ENCODE assay signal across 17 cellular contexts in genomic region chr11:123052884-123053721, GRCh38. TPM values are rescaled to one million over a fixed set of nuclear protein-coding genes. Genes with fewer than 3 reads are reported as not detected.
A peak's percentile ranks its signal among the peaks of the same experiment; 100 is the strongest.
DNase-seq lines count a peak whose midpoint lies in the region; ATAC-seq and TF ChIP-seq lines count a peak whose summit lies in the region.
"Had no signal": no experiment of that assay in that cellular context is flagged by ENCODE, and none has a peak within 500 bp of the region (broad histone marks: within the 10 kb centered on the region; RNA-seq: fewer than 3 reads in every experiment).

No MANE protein-coding gene starts in this region.

- TF ChIP-seq CTCF in MCF 10A (IDR thresholded peaks at IDR 0.05; ENCODE audit: unreplicated experiment) (no peak), mammary epithelial cell (conservative IDR thresholded peaks at IDR 0.05 in 1 of 2, IDR thresholded peaks at IDR 0.05 in 1 of 2; ENCODE audit: extremely low read depth in 1 of 2, insufficient read depth in 1 of 2, low read depth in 1 of 2, low read length in 2 of 2) (no peak)

- no peak overlapping the region for H3K27ac ChIP-seq in mammary epithelial cell (ENCODE audit: insufficient read depth, low read depth, low read length)
- H3K27ac ChIP-seq: adrenal gland, GM23248 had no signal

- H3K27me3 ChIP-seq in mammary epithelial cell (ENCODE audit: insufficient read depth, low read length): no peaks in the 10 kb centered on the region
- H3K27me3 ChIP-seq: adrenal gland had no signal

- H3K4me3 Mint-ChIP-seq in MCF 10A (ENCODE audit: unreplicated experiment): no peak overlapping the region
- no peak overlapping the region for H3K4me3 Mint-ChIP-seq in activated naive CD8-positive, alpha-beta T cell treated with anti-CD3 and anti-CD28 coated beads, Interleukin-2, amount 50 U/mL, for 24 hours
- H3K4me3 Mint-ChIP-seq: activated CD8-positive, alpha-beta memory T cell treated with anti-CD3 and anti-CD28 coated beads, Interleukin-2, amount 10 ng/mL, durations not matched to agents 7 days and 5 days; mesothelial cell of epicardium; stimulated activated memory B cell treated with anti-CD40 and anti-IgM and Interleukin-4, amounts not matched to agents 10 μg/mL and 1 μg/mL and 100 μg/mL, for 72 hours had no signal

- H4K20me1 ChIP-seq in mammary epithelial cell (ENCODE audit: insufficient read depth, low read length): peaks cover 27% of the 10 kb centered on the region

- peaks cover 15% of the 10 kb centered on the region for H3K79me2 ChIP-seq in mammary epithelial cell (ENCODE audit: insufficient read depth, low read length)

- no peak overlapping the region for H3K27ac Mint-ChIP-seq in MCF 10A (ENCODE audit: low read depth, unreplicated experiment)
- H3K27ac Mint-ChIP-seq in activated naive CD8-positive, alpha-beta T cell treated with anti-CD3 and anti-CD28 coated beads, Interleukin-2, amount 50 U/mL, for 24 hours: peak overlapping the region; percentile 69
- H3K27ac Mint-ChIP-seq: activated CD8-positive, alpha-beta memory T cell treated with anti-CD3 and anti-CD28 coated beads, Interleukin-2, amount 10 ng/mL, durations not matched to agents 7 days and 5 days; mesothelial cell of epicardium; stimulated activated memory B cell treated with anti-CD40 and anti-IgM and Interleukin-4, amounts not matched to agents 10 μg/mL and 1 μg/mL and 100 μg/mL, for 72 hours had no signal

- WGBS in mammary epithelial cell (ENCODE audit: low coverage, missing lambda C conversion rate): 73% methylated on average over 5 of the region's 5 CpGs

- peaks cover 5% of the 10 kb centered on the region for H3K4me1 ChIP-seq in mammary epithelial cell (ENCODE audit: insufficient read depth, low read length)

- H3K27me3 Mint-ChIP-seq in MCF 10A (ENCODE audit: insufficient read depth, unreplicated experiment): no peaks in the 10 kb centered on the region
- H3K27me3 Mint-ChIP-seq in activated naive CD8-positive, alpha-beta T cell treated with anti-CD3 and anti-CD28 coated beads, Interleukin-2, amount 50 U/mL, for 24 hours: no peaks in the 10 kb centered on the region
- H3K27me3 Mint-ChIP-seq: activated CD8-positive, alpha-beta memory T cell treated with anti-CD3 and anti-CD28 coated beads, Interleukin-2, amount 10 ng/mL, durations not matched to agents 7 days and 5 days; stimulated activated memory B cell treated with anti-CD40 and anti-IgM and Interleukin-4, amounts not matched to agents 10 μg/mL and 1 μg/mL and 100 μg/mL, for 72 hours had no signal

- CTCF ChIA-PET in MCF 10A (lab: Yijun Ruan, JAX): interaction anchor here (0.8 to 6.8 kb wide), 18 partner anchors 9 to 456 kb away, joined by 3 to 104 read pairs (median 4); no protein-coding TSS in a partner anchor
- CTCF ChIA-PET in mammary epithelial cell (lab: Charles Lee; ENCODE audit: low non-redundant PET): interaction anchor here (0.7 to 1.4 kb wide), 3 partner anchors 9 to 32 kb away, joined by 3 to 8 read pairs (median 5); no protein-coding TSS in a partner anchor

- H3K9me3 Mint-ChIP-seq in MCF 10A (ENCODE audit: unreplicated experiment): no peaks in the 10 kb centered on the region
- H3K9me3 Mint-ChIP-seq in activated naive CD8-positive, alpha-beta T cell treated with anti-CD3 and anti-CD28 coated beads, Interleukin-2, amount 50 U/mL, for 24 hours: no peaks in the 10 kb centered on the region
- H3K9me3 Mint-ChIP-seq: mesothelial cell of epicardium; stimulated activated memory B cell treated with anti-CD40 and anti-IgM and Interleukin-4, amounts not matched to agents 10 μg/mL and 1 μg/mL and 100 μg/mL, for 72 hours had no signal

- in situ Hi-C loops in mammary epithelial cell (cut with MboI; ENCODE audit: low sequenced_read_pairs in 2 of 2): no loop called here

- intact Hi-C loops in MCF 10A (cut with micrococcal nuclease): no loop called here
- intact Hi-C loops in mammary epithelial cell (cut with micrococcal nuclease): loop anchor here (10.0 kb wide), 1 partner anchor 188 kb away; no protein-coding TSS in a partner anchor

- H2AFZ ChIP-seq in mammary epithelial cell (ENCODE audit: low read depth, low read length): no peak overlapping the region
- H2AFZ ChIP-seq: GM23248 had no signal

- H3K4me1 Mint-ChIP-seq in MCF 10A (ENCODE audit: insufficient read depth, unreplicated experiment): peaks cover 16% of the 10 kb centered on the region
- H3K4me1 Mint-ChIP-seq in activated naive CD8-positive, alpha-beta T cell treated with anti-CD3 and anti-CD28 coated beads, Interleukin-2, amount 50 U/mL, for 24 hours: peaks cover 29% of the 10 kb centered on the region

- peaks cover 30% of the 10 kb centered on the region for H3K36me3 ChIP-seq in mammary epithelial cell (ENCODE audit: insufficient read depth, low read length)

- no peak overlapping the region for H3K4me2 ChIP-seq in mammary epithelial cell (ENCODE audit: insufficient read depth, low read depth, low read length)

- H3K4me3 ChIP-seq in mammary epithelial cell (replicated peaks in 1 of 3; ENCODE audit: insufficient read depth in 1 of 3, low read depth in 2 of 3, low read length in 3 of 3): no peak overlapping the region
- H3K4me3 ChIP-seq: adrenal gland, GM23248 had no signal

- dilution Hi-C loops in mammary epithelial cell (cut with HindIII; ENCODE audit: low sequenced_read_pairs): no loop called here

- peaks cover 44% of the 10 kb centered on the region for H3K36me3 Mint-ChIP-seq in MCF 10A (ENCODE audit: insufficient read depth, unreplicated experiment)
- H3K36me3 Mint-ChIP-seq in activated naive CD8-positive, alpha-beta T cell treated with anti-CD3 and anti-CD28 coated beads, Interleukin-2, amount 50 U/mL, for 24 hours (ENCODE audit: low read depth): peaks cover 34% of the 10 kb centered on the region

- no peak for ATAC-seq in activated naive CD8-positive, alpha-beta T cell treated with anti-CD3 and anti-CD28 coated beads, Interleukin-2, amount 50 U/mL, for 24 hours
- ATAC-seq in HG03039 (IDR thresholded peaks at IDR 0.05; ENCODE audit: unreplicated experiment): no peak
- ATAC-seq: activated CD8-positive, alpha-beta memory T cell treated with anti-CD3 and anti-CD28 coated beads, Interleukin-2, amount 10 ng/mL, durations not matched to agents 7 days and 5 days; stimulated activated memory B cell treated with anti-CD40 and anti-IgM and Interleukin-4, amounts not matched to agents 10 μg/mL and 1 μg/mL and 100 μg/mL, for 72 hours had no signal

- no peak overlapping the region for H3K9ac ChIP-seq in mammary epithelial cell (ENCODE audit: insufficient read depth, low read length)
- H3K9ac ChIP-seq: GM23248 had no signal

- no peaks in the 10 kb centered on the region for H3K9me3 ChIP-seq in mammary epithelial cell (replicated peaks; ENCODE audit: insufficient read depth, low read length)
- H3K9me3 ChIP-seq: adrenal gland had no signal

- BruUV-seq in MCF 10A (replicated peaks; lab: Mats Ljungman, UMichigan) (no TSS peak), mammary epithelial cell (replicated peaks; lab: Mats Ljungman, UMichigan) (no TSS peak)

- DNase-seq in MCF 10A (ENCODE audit: unreplicated experiment) (peak; percentile 20), mammary epithelial cell (no peak), NCI-H226 (peak; percentile 11), putamen (ENCODE audit: low spot score) (peak; percentile 72)
- DNase-seq in activated naive CD8-positive, alpha-beta T cell treated with anti-CD3 and anti-CD28 coated beads, Interleukin-2, amount 50 U/mL, for 24 hours: no peak
- no peak for DNase-seq in NK-92 treated with Interleukin-12 subunit alpha and Interleukin-12 subunit beta, amount 100 ng/mL, for 24 hours (lab: John Stamatoyannopoulos, UW)
- DNase-seq in effector CD8-positive, alpha-beta T cell (lab: John Stamatoyannopoulos, UW): no peak
- DNase-seq: activated CD8-positive, alpha-beta memory T cell treated with anti-CD3 and anti-CD28 coated beads, Interleukin-2, amount 10 ng/mL, durations not matched to agents 7 days and 5 days; cerebellar nuclear complex; glutamatergic neuron; GM23248; islet precursor cell; NCI-H1417 had no signal

- POLR2A ChIA-PET in MCF 10A (lab: Yijun Ruan, JAX): interaction anchor here (1.0 to 3.0 kb wide), 4 partner anchors 9 to 199 kb away, joined by 3 to 21 read pairs (median 7); partner anchors contain the start of gene HSPA8

RNA-seq across cellular contexts. Expression of gene HSPA8, which starts 8.8 kb away (rescaled TPM):
- total RNA-seq in MCF 10A (2022): 443 and 568 TPM in 2 replicates
- total RNA-seq in mammary epithelial cell: 1,000 to 10,000 TPM; 1,127 to 2,810 TPM
- polyA plus RNA-seq in mammary epithelial cell: 4,037 TPM
- polyA minus RNA-seq in mammary epithelial cell: 4,508 TPM

Comparison
In these comparisons a context has a peak if more than half of its experiments do, and no peak if none do; other contexts are left out.
1. DNase-seq: peak in MCF 10A (single experiment), NCI-H226 (single experiment) and putamen (single experiment); none in mammary epithelial cell (single experiment), activated naive CD8-positive, alpha-beta T cell treated with anti-CD3 and anti-CD28 coated beads, Interleukin-2, amount 50 U/mL, for 24 hours (single experiment), NK-92 treated with Interleukin-12 subunit alpha and Interleukin-12 subunit beta, amount 100 ng/mL, for 24 hours (single experiment) and effector CD8-positive, alpha-beta T cell (single experiment).